19 cellular contexts compared by ENCODE assay signal in genomic region chr7:3138206-3138605, GRCh38.
"Had no signal": no experiment of that assay in that cellular context is flagged by ENCODE, and none has a peak within 500 bp of the region (broad histone marks: within the 10 kb centered on the region; RNA-seq: fewer than 3 reads in every experiment).

No MANE protein-coding gene starts in this region.

- ATAC-seq: K562 had no signal

- DNase-seq: Kasumi-1, MM.1S, NCI-H1092 treated with DMSO at 0.1 percent for 48 hours, NCI-H1436, NCI-H187, NCI-H2029, NCI-H2081 treated with DMSO at 0.1 percent for 48 hours, NCI-H2171, NCI-H226, NCI-H446, NCI-H510A, NCI-H524 treated with DMSO at 0.1 percent for 48 hours, NCI-H774, RPMI8226, SHP77 had no signal

- H3K27ac ChIP-seq: HL-60, KMS-11 had no signal

- H3K4me3 ChIP-seq: K562 had no signal

- H3K27ac Mint-ChIP-seq: IgD-negative memory B cell had no signal
